1 cellular context compared by ENCODE assay signal in genomic region chr20:44080646-44081267, GRCh38.
TF ChIP-seq lines count a peak whose summit lies in the region.

No MANE protein-coding gene starts in this region.

TF ChIP-seq in GM12878, 131 proteins besides CTCF, POLR2A, EP300 and RAD21 (continued from another document and continues in another):
- peak; percentile 95 for TF ChIP-seq ATF2 (IDR thresholded peaks at IDR 0.05; ENCODE audit: low read length)
- 0 out of 2 replicates have a peak, but pooled peaks have one; percentile 33 for TF ChIP-seq NR2F1 (conservative IDR thresholded peaks at IDR 0.05)
- TF ChIP-seq NFXL1 (IDR thresholded peaks at IDR 0.05; ENCODE audit: borderline replicate concordance) = no peak
- TF ChIP-seq BACH1 (IDR thresholded peaks at IDR 0.05; ENCODE audit: borderline replicate concordance) = no peak
- peak; percentile 79; the same call in 1 of the 2 replicates for TF ChIP-seq RB1 (IDR thresholded peaks at IDR 0.05; ENCODE audit: borderline replicate concordance)
- TF ChIP-seq E2F4 (IDR thresholded peaks at IDR 0.05; ENCODE audit: low read depth, low read length) = no peak
- TF ChIP-seq RELB (IDR thresholded peaks at IDR 0.05; ENCODE audit: low read depth) = peak; percentile 31; the same call in 1 of the 2 replicates
- TF ChIP-seq MLLT1 (IDR thresholded peaks at IDR 0.05) = 0 out of 2 replicates have a peak, but pooled peaks have one; percentile 51
- peak; percentile 84 to 88 for TF ChIP-seq BHLHE40 (IDR thresholded peaks at IDR 0.05; ENCODE audit: borderline replicate concordance in 1 of 2, low read depth in 2 of 2, low read length in 1 of 2)
- peak; percentile 60 for TF ChIP-seq ZNF687 (IDR thresholded peaks at IDR 0.05)
- TF ChIP-seq RFX5 (IDR thresholded peaks at IDR 0.05; ENCODE audit: low read depth, low read length) = no peak
- TF ChIP-seq IRF4 (IDR thresholded peaks at IDR 0.05; ENCODE audit: low read depth, low read length) = peak; percentile 72; the same call in 1 of the 2 replicates
- TF ChIP-seq CBFB (IDR thresholded peaks at IDR 0.05; ENCODE audit: low read depth) = peak; percentile 72; the same call in 1 of the 2 replicates
- no peak for TF ChIP-seq NKRF (conservative IDR thresholded peaks at IDR 0.05)
- no peak for TF ChIP-seq PKNOX1 (IDR thresholded peaks at IDR 0.05)
- TF ChIP-seq E4F1 (IDR thresholded peaks at IDR 0.05; ENCODE audit: borderline replicate concordance, partially characterized antibody) = no peak
- no peak for TF ChIP-seq CHD1 (IDR thresholded peaks at IDR 0.05; ENCODE audit: low read depth, low read length)
- no peak for TF ChIP-seq ZBTB4 (CRISPR knock-in tag; IDR thresholded peaks at IDR 0.05)
- no peak for TF ChIP-seq TBL1XR1 (IDR thresholded peaks at IDR 0.05; ENCODE audit: low read depth, low read length)
- 0 out of 2 replicates have a peak, but pooled peaks have one; percentile 31 for TF ChIP-seq ELK1 (IDR thresholded peaks at IDR 0.05; ENCODE audit: low read depth, low read length)
- TF ChIP-seq MEF2B (IDR thresholded peaks at IDR 0.05; ENCODE audit: partially characterized antibody, poor library complexity, severe bottlenecking) = peak; percentile 85
- TF ChIP-seq NBN (IDR thresholded peaks at IDR 0.05) = 0 out of 2 replicates have a peak, but pooled peaks have one; percentile 73
- no peak for TF ChIP-seq E2F8 (IDR thresholded peaks at IDR 0.05; ENCODE audit: low read depth, partially characterized antibody)
- 0 out of 2 replicates have a peak, but pooled peaks have one; percentile 5 for TF ChIP-seq IRF3 (IDR thresholded peaks at IDR 0.05)
